23 cellular contexts compared by ENCODE assay signal in the genomic region with DNA sequence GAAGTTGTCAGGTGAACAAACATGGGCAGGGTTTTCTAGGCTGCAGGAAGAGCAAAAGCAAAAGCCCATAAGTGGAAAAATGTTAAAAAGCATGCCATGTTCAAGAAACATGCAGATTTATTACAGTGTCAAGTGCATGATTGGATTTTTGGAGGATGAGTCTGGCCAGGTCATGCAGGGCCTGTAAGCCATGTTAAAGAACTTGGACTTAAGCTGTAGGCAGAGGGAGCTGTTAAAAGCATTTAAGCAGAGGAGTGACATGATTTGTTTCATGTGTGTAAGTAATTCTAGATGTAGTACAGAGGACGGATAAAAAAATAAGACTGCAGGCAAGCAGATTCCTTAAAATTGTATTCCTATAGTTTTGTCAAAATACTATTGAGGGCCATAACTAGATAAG.
"Had no signal": no experiment of that assay in that cellular context is flagged by ENCODE, and none has a peak within 500 bp of the region (broad histone marks: within the 10 kb centered on the region; RNA-seq: fewer than 3 reads in every experiment).

No MANE protein-coding gene starts in this region.

- H3K36me3 Mint-ChIP-seq: activated naive CD8-positive, alpha-beta T cell; stimulated activated naive B cell treated with anti-CD40 and anti-IgM and Interleukin-4, amounts not matched to agents 10 μg/mL and 1 μg/mL and 100 μg/mL, for 72 hours had no signal

- H3K9me3 ChIP-seq: adrenal gland, colonic mucosa, esophagus muscularis mucosa, gastrocnemius medialis, right lobe of liver, transverse colon had no signal

- H3K4me1 ChIP-seq: adrenal gland, colonic mucosa, gastrocnemius medialis, right lobe of liver, transverse colon had no signal

- H3K9ac ChIP-seq: parathyroid adenoma had no signal

- H3K36me3 ChIP-seq: adrenal gland, colonic mucosa, esophagus muscularis mucosa, gastrocnemius medialis, right lobe of liver, transverse colon had no signal

- H3K27ac Mint-ChIP-seq: activated B cell treated with CpG ODN at 0.5 μM for 24 hours; activated CD4-positive, alpha-beta T cell treated with anti-CD3 and anti-CD28 coated beads for 36 hours; activated naive CD8-positive, alpha-beta T cell; activated T-cell treated with anti-CD3 and anti-CD28 coated beads, Interleukin-2, amount 50 U/mL, for 24 hours; activated T-helper 17 cell treated with anti-CD3 and anti-CD28 coated beads, Interleukin-2, amount 50 U/mL, for 72 hours; stimulated activated naive B cell treated with anti-CD40 and anti-IgM and Interleukin-4, amounts not matched to agents 10 μg/mL and 1 μg/mL and 100 μg/mL, for 72 hours had no signal

- H3K4me3 ChIP-seq: adrenal gland, colonic mucosa, esophagus muscularis mucosa, gastrocnemius medialis, right lobe of liver, skin epidermis, transverse colon had no signal

- H3K27me3 Mint-ChIP-seq: activated B cell treated with CpG ODN at 0.5 μM for 24 hours; activated CD4-positive, alpha-beta T cell treated with anti-CD3 and anti-CD28 coated beads for 36 hours; activated naive CD8-positive, alpha-beta T cell; activated T-cell treated with anti-CD3 and anti-CD28 coated beads, Interleukin-2, amount 50 U/mL, for 24 hours; activated T-helper 17 cell treated with anti-CD3 and anti-CD28 coated beads, Interleukin-2, amount 50 U/mL, for 72 hours; central memory CD8-positive, alpha-beta T cell; stimulated activated naive B cell treated with anti-CD40 and anti-IgM and Interleukin-4, amounts not matched to agents 10 μg/mL and 1 μg/mL and 100 μg/mL, for 72 hours had no signal

- ATAC-seq: activated CD4-positive, alpha-beta T cell treated with anti-CD3 and anti-CD28 coated beads for 36 hours; activated T-helper 17 cell treated with anti-CD3 and anti-CD28 coated beads, Interleukin-2, amount 50 U/mL, for 72 hours; gastrocnemius medialis; right lobe of liver; stimulated activated naive B cell treated with anti-CD40 and anti-IgM and Interleukin-4, amounts not matched to agents 10 μg/mL and 1 μg/mL and 100 μg/mL, for 72 hours had no signal

- H3K4me3 Mint-ChIP-seq: activated B cell treated with CpG ODN at 0.5 μM for 24 hours; activated CD4-positive, alpha-beta T cell treated with anti-CD3 and anti-CD28 coated beads for 36 hours; activated naive CD8-positive, alpha-beta T cell; activated T-cell treated with anti-CD3 and anti-CD28 coated beads, Interleukin-2, amount 50 U/mL, for 24 hours; activated T-helper 17 cell treated with anti-CD3 and anti-CD28 coated beads, Interleukin-2, amount 50 U/mL, for 72 hours; central memory CD8-positive, alpha-beta T cell; stimulated activated naive B cell treated with anti-CD40 and anti-IgM and Interleukin-4, amounts not matched to agents 10 μg/mL and 1 μg/mL and 100 μg/mL, for 72 hours had no signal

- H3K79me2 ChIP-seq: parathyroid adenoma had no signal

- DNase-seq: activated B cell treated with CpG ODN at 0.5 μM for 24 hours; activated CD4-positive, alpha-beta T cell treated with anti-CD3 and anti-CD28 coated beads for 36 hours; activated CD4-positive, alpha-beta T cell treated with anti-CD3 and anti-CD28 coated beads, Interleukin-2, amount 50 U/mL, for 4 hours; activated CD8-positive, alpha-beta memory T cell treated with anti-CD3 and anti-CD28 coated beads for 24 hours; activated CD8-positive, alpha-beta memory T cell treated with anti-CD3 and anti-CD28 coated beads, Interleukin-2, amount 50 U/mL, for 4 hours; activated naive CD4-positive, alpha-beta T cell; activated T-cell treated with anti-CD3 and anti-CD28 coated beads, Interleukin-2, amount 50 U/mL, for 24 hours; adrenal gland; colonic mucosa; gastrocnemius medialis; head of caudate nucleus; hypothalamus; nucleus accumbens; right lobe of liver; stimulated activated naive B cell treated with anti-CD40 and anti-IgM and Interleukin-4, amounts not matched to agents 10 μg/mL and 1 μg/mL and 100 μg/mL, for 72 hours; T-helper 9 cell; transverse colon had no signal

- H3K9me3 Mint-ChIP-seq: activated B cell treated with CpG ODN at 0.5 μM for 24 hours; activated T-cell treated with anti-CD3 and anti-CD28 coated beads, Interleukin-2, amount 50 U/mL, for 24 hours; activated T-helper 17 cell treated with anti-CD3 and anti-CD28 coated beads, Interleukin-2, amount 50 U/mL, for 72 hours; central memory CD8-positive, alpha-beta T cell; stimulated activated naive B cell treated with anti-CD40 and anti-IgM and Interleukin-4, amounts not matched to agents 10 μg/mL and 1 μg/mL and 100 μg/mL, for 72 hours had no signal

- H3K27me3 ChIP-seq: adrenal gland, colonic mucosa, esophagus muscularis mucosa, gastrocnemius medialis, right lobe of liver, transverse colon had no signal

- H2AFZ ChIP-seq: parathyroid adenoma had no signal

- H3K4me1 Mint-ChIP-seq: activated B cell treated with CpG ODN at 0.5 μM for 24 hours; activated CD4-positive, alpha-beta T cell treated with anti-CD3 and anti-CD28 coated beads for 36 hours; central memory CD8-positive, alpha-beta T cell had no signal

- H3K27ac ChIP-seq: adrenal gland, colonic mucosa, esophagus muscularis mucosa, gastrocnemius medialis, parathyroid adenoma, right lobe of liver, skin epidermis, transverse colon had no signal
